Comparison of ENCODE assay signal across 10 cellular contexts in genomic region chr14:103872492-103873113, GRCh38. TPM values are rescaled to one million over a fixed set of nuclear protein-coding genes. Genes with fewer than 3 reads are reported as not detected.
DNase-seq lines count a peak whose midpoint lies in the region; ATAC-seq, FAIRE-seq and TF ChIP-seq lines count a peak whose summit lies in the region.
"Had no signal": no experiment of that assay in that cellular context is flagged by ENCODE, and none has a peak within 500 bp of the region (broad histone marks: within the 10 kb centered on the region; RNA-seq: fewer than 3 reads in every experiment).

No MANE protein-coding gene starts in this region.

- DNase-seq in activated naive CD4-positive, alpha-beta T cell treated with anti-CD3 and anti-CD28 coated beads, Interleukin-2, amount 10 ng/mL, durations not matched to agents 7 days and 5 days: peak; percentile 28
- no peak for DNase-seq in activated naive CD4-positive, alpha-beta T cell treated with Interleukin-2 at 50 U/mL for 16 hours
- peak; percentile 28 for DNase-seq in WTC11 (ENCODE audit: low spot score)
- no peak for DNase-seq in HepG2 (ENCODE audit: low spot score)
- DNase-seq in transverse colon: no peak
- no peak for DNase-seq in 8988T
- DNase-seq in NCI-H526 treated with DMSO at 0.1 percent for 48 hours (lab: John Stamatoyannopoulos, UW): no peak
- no peak for DNase-seq in ACHN
- DNase-seq: mesenchymal stem cell had no signal

- no peak overlapping the region for H2AFZ ChIP-seq in HepG2 (ENCODE audit: low read length)

- BruUV-seq in HepG2 (replicated peaks; lab: Mats Ljungman, UMichigan): no TSS peak

- FAIRE-seq in HepG2 (lab: Jason Lieb, UNC): no peak

- H3K9ac ChIP-seq in HepG2 (ENCODE audit: insufficient read depth, low read depth, low read length): no peak overlapping the region

- H3K4me2 ChIP-seq in HepG2 (ENCODE audit: low read depth, low read length): no peak overlapping the region

- WGBS in HepG2 (ENCODE audit: low lambda C conversion rate): 100% methylated on average over 3 of the region's 12 CpGs
- WGBS in transverse colon (ENCODE audit: low coverage in 1 of 2), 2 donors: 60% methylated on average over 1 to 12 of the region's 12 CpGs

- H4K20me1 ChIP-seq in HepG2 (ENCODE audit: insufficient read depth, low read length): no peaks in the 10 kb centered on the region

- H3K27ac Mint-ChIP-seq in activated naive CD4-positive, alpha-beta T cell treated with anti-CD3 and anti-CD28 coated beads, Interleukin-2, amount 10 ng/mL, durations not matched to agents 7 days and 5 days: peak overlapping the region; percentile 77
- no peak overlapping the region for H3K27ac Mint-ChIP-seq in WTC11

- peak overlapping the region; percentile 80 for H3K4me3 Mint-ChIP-seq in activated naive CD4-positive, alpha-beta T cell treated with anti-CD3 and anti-CD28 coated beads, Interleukin-2, amount 10 ng/mL, durations not matched to agents 7 days and 5 days
- peak overlapping the region; percentile 62 for H3K4me3 Mint-ChIP-seq in WTC11

- H3K36me3 ChIP-seq in HepG2 (replicated peaks in 1 of 2; ENCODE audit: control insufficient read depth in 1 of 2, insufficient read depth in 2 of 2, low read length in 2 of 2): peaks cover 0 to 5% of the 10 kb centered on the region in 2 experiments; a peak in 1 of 5 replicates
- H3K36me3 ChIP-seq in transverse colon: no peaks in the 10 kb centered on the region

- no peaks in the 10 kb centered on the region for H3K27me3 ChIP-seq in HepG2 (ENCODE audit: control insufficient read depth in 1 of 2, insufficient read depth in 2 of 2, low read length in 2 of 2)
- no peaks in the 10 kb centered on the region for H3K27me3 ChIP-seq in transverse colon

- H3K4me1 ChIP-seq in HepG2 (ENCODE audit: insufficient read depth, low read length) (peaks cover 56% of the 10 kb centered on the region), transverse colon (peaks cover 5 to 21% (median 16%) of the 10 kb centered on the region in 4 donors)

- H3K27me3 Mint-ChIP-seq in activated naive CD4-positive, alpha-beta T cell treated with anti-CD3 and anti-CD28 coated beads, Interleukin-2, amount 10 ng/mL, durations not matched to agents 7 days and 5 days: no peaks in the 10 kb centered on the region
- H3K27me3 Mint-ChIP-seq in WTC11 (ENCODE audit: low read depth): no peaks in the 10 kb centered on the region

- no peak for TF ChIP-seq POLR2A in HepG2 (IDR thresholded peaks at IDR 0.05; ENCODE audit: insufficient read depth in 1 of 2, low read depth in 2 of 2, low read length in 2 of 2)
- TF ChIP-seq POLR2A in transverse colon (IDR thresholded peaks at IDR 0.05): no peak

- H3K4me3 ChIP-seq in HepG2 (replicated peaks in 1 of 3; ENCODE audit: insufficient read depth in 1 of 3, low read depth in 2 of 3, low read length in 3 of 3) (no peak overlapping the region), transverse colon (peak overlapping the region; percentile 4 to 52 (median 33))

- in situ Hi-C loops in HepG2 (cut with HindIII; ENCODE audit: extremely low pct_ligation_motif_present, low pct_unique_long_range_greater_than_20kb) (no loop called here), transverse colon (cut with MboI; ENCODE audit: low pct_ligation_motif_present in 1 of 4, low pct_unique_long_range_greater_than_20kb in 1 of 4, low sequenced_read_pairs in 3 of 4) (no loop called here), ACHN (cut with HindIII; ENCODE audit: low pct_ligation_motif_present, low pct_unique_long_range_greater_than_20kb, low sequenced_read_pairs) (no loop called here)

- TF ChIP-seq CTCF in WTC11 (IDR thresholded peaks at IDR 0.05) (no peak), HepG2 (CRISPR knock-in tag; IDR thresholded peaks at IDR 0.05) (no peak), transverse colon (IDR thresholded peaks at IDR 0.05) (no peak)

- CTCF ChIA-PET in activated naive CD4-positive, alpha-beta T cell treated with anti-CD3 and anti-CD28 coated beads, Interleukin-2, amount 10 ng/mL, durations not matched to agents 7 days and 5 days (lab: Charles Lee): interaction anchor here (0.7 to 0.9 kb wide), 2 partner anchors 37 to 38 kb away, joined by 3 read pairs; no protein-coding TSS in a partner anchor
- CTCF ChIA-PET in WTC11 (lab: Charles Lee): interaction anchor here (0.7 to 1.7 kb wide), 6 partner anchors 14 to 64 kb away, joined by 3 to 22 read pairs (median 4); no protein-coding TSS in a partner anchor
- CTCF ChIA-PET in HepG2 (lab: Yijun Ruan, JAX; ENCODE audit: low intra/inter-chr PET ratio, low total read pairs): no interaction called here

- H3K36me3 Mint-ChIP-seq in activated naive CD4-positive, alpha-beta T cell treated with anti-CD3 and anti-CD28 coated beads, Interleukin-2, amount 10 ng/mL, durations not matched to agents 7 days and 5 days: no peaks in the 10 kb centered on the region
- no peaks in the 10 kb centered on the region for H3K36me3 Mint-ChIP-seq in WTC11

- H3K9me3 ChIP-seq in HepG2 (ENCODE audit: low read length): no peaks in the 10 kb centered on the region
- no peaks in the 10 kb centered on the region for H3K9me3 ChIP-seq in transverse colon

- H3K27ac ChIP-seq in HepG2 (ENCODE audit: extremely low read length, insufficient read depth, low read length): no peak overlapping the region
- H3K27ac ChIP-seq in transverse colon: peak overlapping the region; percentile 29 to 78 (median 74)

- TF ChIP-seq EP300 in HepG2 (IDR thresholded peaks at IDR 0.05; ENCODE audit: low read depth in 2 of 2, low read length in 2 of 2): no peak
- no peak for TF ChIP-seq EP300 in HepG2 (CRISPR knock-in tag; IDR thresholded peaks at IDR 0.05; ENCODE audit: borderline replicate concordance)
- TF ChIP-seq EP300 in transverse colon (IDR thresholded peaks at IDR 0.05; ENCODE audit: low read depth): no peak

- POLR2A ChIA-PET in WTC11 (lab: Charles Lee) (interaction anchor here (0.7 to 1.0 kb wide), 2 partner anchors 9 to 64 kb away, joined by 3 to 4 read pairs; no protein-coding TSS in a partner anchor), HepG2 (lab: Yijun Ruan, JAX) (interaction anchor here (1.3 kb wide), 1 partner anchor 16 kb away, joined by 4 read pairs; no protein-coding TSS in a partner anchor)

- intact Hi-C loops in HepG2 (cut with micrococcal nuclease; ENCODE audit: unreplicated experiment) (no loop called here), transverse colon (cut with DNase I; ENCODE audit: low total_unique reads) (no loop called here)

- ATAC-seq in WTC11: peak; percentile 16
- ATAC-seq in HepG2: no peak

- peaks cover 13% of the 10 kb centered on the region for H3K4me1 Mint-ChIP-seq in activated naive CD4-positive, alpha-beta T cell treated with anti-CD3 and anti-CD28 coated beads, Interleukin-2, amount 10 ng/mL, durations not matched to agents 7 days and 5 days
- H3K4me1 Mint-ChIP-seq in WTC11: peaks cover 11% of the 10 kb centered on the region

- no peaks in the 10 kb centered on the region for H3K9me3 Mint-ChIP-seq in activated naive CD4-positive, alpha-beta T cell treated with anti-CD3 and anti-CD28 coated beads, Interleukin-2, amount 10 ng/mL, durations not matched to agents 7 days and 5 days
- no peaks in the 10 kb centered on the region for H3K9me3 Mint-ChIP-seq in WTC11

- H3K79me2 ChIP-seq in HepG2 (ENCODE audit: insufficient read depth, low read length): no peaks in the 10 kb centered on the region

- no peak for TF ChIP-seq RAD21 in HepG2 (CRISPR knock-in tag; IDR thresholded peaks at IDR 0.05)

RNA-seq across cellular contexts. Expression of gene PPP1R13B, which starts 25.2 kb away (rescaled TPM):
- 9.3 to 10.3 TPM (median 10.0 TPM) in 3 replicates for total RNA-seq in WTC11 (2021)
- total RNA-seq in HepG2 (2016; rRNA removed; fragmentation: Illumina TruSeq; extraction: Trizol): 5.3 and 9.4 TPM in 2 replicates
- total RNA-seq in HepG2 (2016; cell fraction: cytosol; rRNA removed; fragmentation: Illumina TruSeq; extraction: Trizol; ENCODE audit: low read depth): 36.5 and 44.3 TPM in 2 replicates
- 5.9 and 7.8 TPM in 2 replicates for total RNA-seq in HepG2 (2016; cell fraction: insoluble cytoplasmic fraction; rRNA removed; fragmentation: Illumina TruSeq; extraction: Trizol)
- total RNA-seq in HepG2 (2016; cell fraction: membrane; rRNA removed; fragmentation: Illumina TruSeq; extraction: Trizol): 11.4 and 12.4 TPM in 2 replicates
- total RNA-seq in HepG2 (2016; cell fraction: nucleus; rRNA removed; fragmentation: Illumina TruSeq; extraction: Trizol): 13.0 and 13.3 TPM in 2 replicates
- polyA plus RNA-seq in HepG2 (2011; rRNA removed): 4.6 and 5.3 TPM in 2 replicates
- 2.9 and 3.0 TPM in 2 replicates for polyA plus RNA-seq in HepG2 (2011; cell fraction: cytosol; rRNA removed)
- 20.9 and 24.0 TPM in 2 replicates for polyA plus RNA-seq in HepG2 (2011; cell fraction: nucleus; rRNA removed)
- polyA plus RNA-seq in HepG2 (2012): 5.1 and 6.3 TPM in 2 replicates
- polyA plus RNA-seq in HepG2 (2016; cell fraction: cytosol; fragmentation: Illumina TruSeq; extraction: Trizol; ENCODE audit: low read depth): 2.2 and 2.3 TPM in 2 replicates
- 4.2 and 6.1 TPM in 2 replicates for polyA plus RNA-seq in HepG2 (2016; cell fraction: insoluble cytoplasmic fraction; fragmentation: Illumina TruSeq; extraction: Trizol; ENCODE audit: low read depth)
- 4.0 and 4.8 TPM in 2 replicates for polyA plus RNA-seq in HepG2 (2016; cell fraction: membrane; fragmentation: Illumina TruSeq; extraction: Trizol; ENCODE audit: low read depth)
- polyA plus RNA-seq in HepG2 (2016; cell fraction: nucleus; fragmentation: Illumina TruSeq; extraction: Trizol; ENCODE audit: insufficient read depth, low read depth): 33.9 and 35.1 TPM in 2 replicates
- polyA minus RNA-seq in HepG2 (2011; rRNA and poly(A)+ RNA removed; ENCODE audit: low replicate concordance): 8.5 and 13.6 TPM in 2 replicates
- 2.9 and 4.5 TPM in 2 replicates for polyA minus RNA-seq in HepG2 (2011; cell fraction: cytosol; rRNA and poly(A)+ RNA removed)
- 14.5 and 21.1 TPM in 2 replicates for polyA minus RNA-seq in HepG2 (2011; cell fraction: nucleus; rRNA and poly(A)+ RNA removed)
- total RNA-seq in transverse colon: 100 to 1,000 TPM in 1 of 4 donors, 10 to 100 TPM in 3; 31.0 to 109 (median 42.0) TPM

RNA-seq across cellular contexts. Expression of gene TDRD9, which starts 55.7 kb away (rescaled TPM):
- total RNA-seq in WTC11 (2021) (0.05 to 0.17 TPM in 2 of 3 replicates, not detected in the other), HepG2 (2016; rRNA removed; fragmentation: Illumina TruSeq; extraction: Trizol) (not detected in 2 replicates), transverse colon (under 1 TPM in 2 of 4 donors, not detected in 2; 0.55 to 0.79 TPM)
- not detected in 2 replicates for total RNA-seq in HepG2 (2016; cell fraction: cytosol; rRNA removed; fragmentation: Illumina TruSeq; extraction: Trizol; ENCODE audit: low read depth)
- not detected in 2 replicates for total RNA-seq in HepG2 (2016; cell fraction: insoluble cytoplasmic fraction; rRNA removed; fragmentation: Illumina TruSeq; extraction: Trizol)
- not detected in 2 replicates for total RNA-seq in HepG2 (2016; cell fraction: membrane; rRNA removed; fragmentation: Illumina TruSeq; extraction: Trizol)
- not detected in 2 replicates for total RNA-seq in HepG2 (2016; cell fraction: nucleus; rRNA removed; fragmentation: Illumina TruSeq; extraction: Trizol)
- polyA plus RNA-seq in HepG2 (2011; rRNA removed): not detected in 2 replicates
- not detected in 2 replicates for polyA plus RNA-seq in HepG2 (2011; cell fraction: cytosol; rRNA removed)
- polyA plus RNA-seq in HepG2 (2011; cell fraction: nucleus; rRNA removed): not detected in 2 replicates
- not detected in 2 replicates for polyA plus RNA-seq in HepG2 (2012)
- polyA plus RNA-seq in HepG2 (2016; cell fraction: cytosol; fragmentation: Illumina TruSeq; extraction: Trizol; ENCODE audit: low read depth): not detected in 2 replicates
- polyA plus RNA-seq in HepG2 (2016; cell fraction: insoluble cytoplasmic fraction; fragmentation: Illumina TruSeq; extraction: Trizol; ENCODE audit: low read depth): not detected in 2 replicates
- not detected in 2 replicates for polyA plus RNA-seq in HepG2 (2016; cell fraction: membrane; fragmentation: Illumina TruSeq; extraction: Trizol; ENCODE audit: low read depth)
- not detected in 2 replicates for polyA plus RNA-seq in HepG2 (2016; cell fraction: nucleus; fragmentation: Illumina TruSeq; extraction: Trizol; ENCODE audit: insufficient read depth, low read depth)
- polyA minus RNA-seq in HepG2 (2011; rRNA and poly(A)+ RNA removed; ENCODE audit: low replicate concordance): 20.1 TPM in 1 of 2 replicates, not detected in the other
- not detected in 2 replicates for polyA minus RNA-seq in HepG2 (2011; cell fraction: cytosol; rRNA and poly(A)+ RNA removed)
- polyA minus RNA-seq in HepG2 (2011; cell fraction: nucleus; rRNA and poly(A)+ RNA removed): not detected in 2 replicates
- total RNA-seq: HT1080 had no signal

Comparison
In these comparisons a context has a peak if more than half of its experiments do, and no peak if none do; other contexts are left out.
1. DNase-seq: peak in activated naive CD4-positive, alpha-beta T cell treated with anti-CD3 and anti-CD28 coated beads, Interleukin-2, amount 10 ng/mL, durations not matched to agents 7 days and 5 days (single experiment) and WTC11 (single experiment); none in activated naive CD4-positive, alpha-beta T cell treated with Interleukin-2 at 50 U/mL for 16 hours (single experiment), HepG2 (single experiment), transverse colon (single experiment), 8988T (single experiment), NCI-H526 treated with DMSO at 0.1 percent for 48 hours (single experiment) and ACHN (single experiment).
2. H3K4me3 ChIP-seq: peak in transverse colon (4 of 4); none in HepG2 (0 of 3).